ENCODE assay signal across 5 cellular contexts in genomic region chr19:53098570-53098969, GRCh38. TPM values are rescaled to one million over a fixed set of nuclear protein-coding genes. Genes with fewer than 3 reads are reported as not detected.
"Had no signal": no experiment of that assay in that cellular context is flagged by ENCODE, and none has a peak within 500 bp of the region (broad histone marks: within the 10 kb centered on the region; RNA-seq: fewer than 3 reads in every experiment).

No MANE protein-coding gene starts in this region.

RNA-seq across cellular contexts. Expression of gene ERVV-2, which starts 54.0 kb away (rescaled TPM):
- total RNA-seq: GM23248, H1, H4, H9, HFFc6 had no signal
- polyA plus RNA-seq: GM23248 had no signal
